ENCODE assay signal across 8 cellular contexts in genomic region chr11:85854557-85855340, GRCh38. TPM values are rescaled to one million over a fixed set of nuclear protein-coding genes. Genes with fewer than 3 reads are reported as not detected.
A peak's percentile ranks its signal among the peaks of the same experiment; 100 is the strongest.
DNase-seq lines count a peak whose midpoint lies in the region; ATAC-seq, FAIRE-seq and TF ChIP-seq lines count a peak whose summit lies in the region.

No MANE protein-coding gene starts in this region.

- peak overlapping the region; percentile 90 for H3K4me2 ChIP-seq in SU-DHL-6 (ENCODE audit: low read depth, low read length, poor library complexity, severe bottlenecking)

- no peaks in the 10 kb centered on the region for H4K20me1 ChIP-seq in SU-DHL-6 (ENCODE audit: low read depth, low read length)

- no peaks in the 10 kb centered on the region for H3K9me3 ChIP-seq in SU-DHL-6 (ENCODE audit: insufficient read depth, low read length)
- H3K9me3 ChIP-seq in adipocyte (ENCODE audit: control insufficient read depth, low read length), result no peaks in the 10 kb centered on the region

- H3K4me3 ChIP-seq in SU-DHL-6 (ENCODE audit: insufficient read depth, low read length, poor library complexity, severe bottlenecking) (peak overlapping the region; percentile 59), adipocyte (ENCODE audit: low read length) (peak overlapping the region; percentile 98)

- H3K27me3 ChIP-seq in SU-DHL-6 (ENCODE audit: low read length) (no peaks in the 10 kb centered on the region), adipocyte (replicated peaks; ENCODE audit: control insufficient read depth, insufficient read depth, low read length) (no peaks in the 10 kb centered on the region)

- H3K9ac ChIP-seq in SU-DHL-6 (ENCODE audit: low read length), result peak overlapping the region; percentile 72
- peak overlapping the region; percentile 96 for H3K9ac ChIP-seq in adipocyte (ENCODE audit: low read length)

- peaks cover 8% of the 10 kb centered on the region for H3K4me1 ChIP-seq in adipocyte (ENCODE audit: control insufficient read depth, insufficient read depth, low read length)

- TF ChIP-seq POLR2A in GM12891 (IDR thresholded peaks at IDR 0.05; ENCODE audit: low read depth, low read length), result 0 out of 2 replicates have a peak, but pooled peaks have one; percentile 27

- no peaks in the 10 kb centered on the region for H3K36me3 ChIP-seq in SU-DHL-6 (ENCODE audit: low read length)
- H3K36me3 ChIP-seq in adipocyte (ENCODE audit: control insufficient read depth, insufficient read depth, low read length, severe bottlenecking), result no peaks in the 10 kb centered on the region

- intact Hi-C loops in left cardiac atrium (cut with DNase I) (loop anchor here in 1 of 2 donors (10.0 kb wide), 3 partner anchors 90 to 440 kb away; partner anchors contain the start of gene EED), posterior vena cava (cut with DNase I) (loop anchor here (5.0 to 10.0 kb wide), 2 partner anchors 353 to 360 kb away; no protein-coding TSS in a partner anchor)

- FAIRE-seq in GM12891 (lab: Jason Lieb, UNC), result peak; percentile 94

- H2AFZ ChIP-seq in SU-DHL-6 (ENCODE audit: low read depth, low read length, severe bottlenecking), result peak overlapping the region; percentile 96

- DNase-seq in GM12891 (ENCODE audit: insufficient read length, low spot score) (peak; percentile 93), NCI-H1417 (lab: John Stamatoyannopoulos, UW) (peak; percentile 94 to 97 (median 97)), adipocyte (ENCODE audit: low read depth) (peak; percentile 94), left cardiac atrium (peak; percentile 94), posterior vena cava (ENCODE audit: low spot score) (peak; percentile 98), ureter (ENCODE audit: low spot score) (peak; percentile 93)

- H3K79me2 ChIP-seq in SU-DHL-6 (ENCODE audit: insufficient read depth, low read length), result no peaks in the 10 kb centered on the region

- H3K27ac ChIP-seq in SU-DHL-6 (ENCODE audit: low read depth, low read length), result peak overlapping the region; percentile 38; the same call in 1 of the 2 replicates

- no peaks in the 10 kb centered on the region for H3K9me2 ChIP-seq in SU-DHL-6 (replicated peaks; ENCODE audit: insufficient read depth, low read length)

- no peaks in the 10 kb centered on the region for H3F3A ChIP-seq in SU-DHL-6 (ENCODE audit: insufficient read depth)

- TF ChIP-seq CTCF in SU-DHL-6 (IDR thresholded peaks at IDR 0.05; ENCODE audit: insufficient read depth, low read length, poor library complexity, severe bottlenecking), result peak; percentile 45

- ATAC-seq in HG02798 (IDR thresholded peaks at IDR 0.05; ENCODE audit: poor library complexity, unreplicated experiment) (peak; percentile 99), left cardiac atrium (peak; percentile 98 to 99)

TF ChIP-seq in GM12891, 5 proteins besides CTCF, POLR2A, EP300 and RAD21:
- 0 out of 2 replicates have a peak, but pooled peaks have one; percentile 36 for TF ChIP-seq POLR2AphosphoS5 (IDR thresholded peaks at IDR 0.05; ENCODE audit: low read depth, low read length)
- peak; percentile 75 for TF ChIP-seq SPI1 (IDR thresholded peaks at IDR 0.05; ENCODE audit: low read depth, low read length)
- TF ChIP-seq TAF1 (IDR thresholded peaks at IDR 0.05; ENCODE audit: low read depth, low read length), result no peak
- peak; percentile 19 for TF ChIP-seq PAX5 (IDR thresholded peaks at IDR 0.05; ENCODE audit: insufficient read depth, low read length, severe bottlenecking)
- peak; percentile 59 for TF ChIP-seq POU2F2 (IDR thresholded peaks at IDR 0.05; ENCODE audit: low read depth, low read length)

RNA-seq across cellular contexts. Expression of gene CCDC83, which starts 0.4 kb away (rescaled TPM):
- not detected for polyA plus RNA-seq in GM12891 (2012; ENCODE audit: low read depth, missing spikeins)
- total RNA-seq in left cardiac atrium (not detected), posterior vena cava (not detected), ureter (not detected)

RNA-seq across cellular contexts. Expression of gene SYTL2, which starts 43.8 kb away (rescaled TPM):
- 0.15 TPM for polyA plus RNA-seq in GM12891 (2012; ENCODE audit: low read depth, missing spikeins)
- total RNA-seq in left cardiac atrium (10 to 100 TPM in 1 of 2 donors, 1 to 10 TPM in 1; 7.2 to 12.4 TPM), posterior vena cava (100 to 1,000 TPM; 144 to 183 TPM), ureter (254 TPM)

Comparison
In these comparisons a context has a peak if more than half of its experiments do, and no peak if none do; other contexts are left out.
1. Peak in every context shown above with its lines: DNase-seq, ATAC-seq, H3K4me3 ChIP-seq and H3K27ac ChIP-seq.
2. RNA of gene SYTL2, which starts 43.8 kb away (total RNA-seq): 254 TPM in ureter (single experiment) and 144 to 183 TPM in posterior vena cava; 7.2 to 12.4 TPM in left cardiac atrium; every median in the first group is over 10 times any median in the second.